Comparison of ENCODE assay signal across 1 cellular context in the genomic region with DNA sequence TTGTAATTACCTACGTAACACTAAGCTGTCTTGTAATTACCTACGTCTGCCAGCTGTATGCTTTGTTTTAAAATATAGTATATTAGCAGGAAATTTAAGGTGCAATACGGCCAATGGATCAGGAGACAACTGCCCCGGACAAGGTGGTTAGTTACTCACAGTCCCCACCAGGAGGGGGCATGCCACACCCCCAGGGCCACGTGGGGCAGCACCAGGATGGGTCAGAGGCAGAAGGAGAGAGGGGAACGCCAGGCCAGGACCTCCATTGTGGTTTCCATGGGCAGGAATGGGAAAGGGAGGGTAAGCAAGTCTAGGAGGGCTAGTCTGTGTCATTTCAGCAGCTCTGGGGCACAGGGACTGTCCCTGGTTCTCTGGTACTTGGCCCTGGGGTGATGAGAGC.
TF ChIP-seq lines count a peak whose summit lies in the region.

No MANE protein-coding gene starts in this region.

TF ChIP-seq in K562, 482 proteins besides CTCF, POLR2A, EP300 and RAD21 (continued from another document):
- TF ChIP-seq, protein P1, sequence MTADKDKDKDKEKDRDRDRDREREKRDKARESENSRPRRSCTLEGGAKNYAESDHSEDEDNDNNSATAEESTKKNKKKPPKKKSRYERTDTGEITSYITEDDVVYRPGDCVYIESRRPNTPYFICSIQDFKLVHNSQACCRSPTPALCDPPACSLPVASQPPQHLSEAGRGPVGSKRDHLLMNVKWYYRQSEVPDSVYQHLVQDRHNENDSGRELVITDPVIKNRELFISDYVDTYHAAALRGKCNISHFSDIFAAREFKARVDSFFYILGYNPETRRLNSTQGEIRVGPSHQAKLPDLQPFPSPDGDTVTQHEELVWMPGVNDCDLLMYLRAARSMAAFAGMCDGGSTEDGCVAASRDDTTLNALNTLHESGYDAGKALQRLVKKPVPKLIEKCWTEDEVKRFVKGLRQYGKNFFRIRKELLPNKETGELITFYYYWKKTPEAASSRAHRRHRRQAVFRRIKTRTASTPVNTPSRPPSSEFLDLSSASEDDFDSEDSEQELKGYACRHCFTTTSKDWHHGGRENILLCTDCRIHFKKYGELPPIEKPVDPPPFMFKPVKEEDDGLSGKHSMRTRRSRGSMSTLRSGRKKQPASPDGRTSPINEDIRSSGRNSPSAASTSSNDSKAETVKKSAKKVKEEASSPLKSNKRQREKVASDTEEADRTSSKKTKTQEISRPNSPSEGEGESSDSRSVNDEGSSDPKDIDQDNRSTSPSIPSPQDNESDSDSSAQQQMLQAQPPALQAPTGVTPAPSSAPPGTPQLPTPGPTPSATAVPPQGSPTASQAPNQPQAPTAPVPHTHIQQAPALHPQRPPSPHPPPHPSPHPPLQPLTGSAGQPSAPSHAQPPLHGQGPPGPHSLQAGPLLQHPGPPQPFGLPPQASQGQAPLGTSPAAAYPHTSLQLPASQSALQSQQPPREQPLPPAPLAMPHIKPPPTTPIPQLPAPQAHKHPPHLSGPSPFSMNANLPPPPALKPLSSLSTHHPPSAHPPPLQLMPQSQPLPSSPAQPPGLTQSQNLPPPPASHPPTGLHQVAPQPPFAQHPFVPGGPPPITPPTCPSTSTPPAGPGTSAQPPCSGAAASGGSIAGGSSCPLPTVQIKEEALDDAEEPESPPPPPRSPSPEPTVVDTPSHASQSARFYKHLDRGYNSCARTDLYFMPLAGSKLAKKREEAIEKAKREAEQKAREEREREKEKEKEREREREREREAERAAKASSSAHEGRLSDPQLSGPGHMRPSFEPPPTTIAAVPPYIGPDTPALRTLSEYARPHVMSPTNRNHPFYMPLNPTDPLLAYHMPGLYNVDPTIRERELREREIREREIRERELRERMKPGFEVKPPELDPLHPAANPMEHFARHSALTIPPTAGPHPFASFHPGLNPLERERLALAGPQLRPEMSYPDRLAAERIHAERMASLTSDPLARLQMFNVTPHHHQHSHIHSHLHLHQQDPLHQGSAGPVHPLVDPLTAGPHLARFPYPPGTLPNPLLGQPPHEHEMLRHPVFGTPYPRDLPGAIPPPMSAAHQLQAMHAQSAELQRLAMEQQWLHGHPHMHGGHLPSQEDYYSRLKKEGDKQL (CRISPR knock-in tag; IDR thresholded peaks at IDR 0.05; ENCODE audit: borderline replicate concordance) = no peak
- TF ChIP-seq, protein P2, sequence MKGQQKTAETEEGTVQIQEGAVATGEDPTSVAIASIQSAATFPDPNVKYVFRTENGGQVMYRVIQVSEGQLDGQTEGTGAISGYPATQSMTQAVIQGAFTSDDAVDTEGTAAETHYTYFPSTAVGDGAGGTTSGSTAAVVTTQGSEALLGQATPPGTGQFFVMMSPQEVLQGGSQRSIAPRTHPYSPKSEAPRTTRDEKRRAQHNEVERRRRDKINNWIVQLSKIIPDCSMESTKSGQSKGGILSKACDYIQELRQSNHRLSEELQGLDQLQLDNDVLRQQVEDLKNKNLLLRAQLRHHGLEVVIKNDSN (CRISPR knock-in tag; IDR thresholded peaks at IDR 0.05) = peak; percentile 61
- no peak for TF ChIP-seq ZNF316 (IDR thresholded peaks at IDR 0.05)
